ENCODE assay signal across 8 cellular contexts in genomic region chr15:50358805-50359204, GRCh38. TPM values are rescaled to one million over a fixed set of nuclear protein-coding genes. Genes with fewer than 3 reads are reported as not detected.
DNase-seq lines count a peak whose midpoint lies in the region; ATAC-seq and TF ChIP-seq lines count a peak whose summit lies in the region.
"Had no signal": no experiment of that assay in that cellular context is flagged by ENCODE, and none has a peak within 500 bp of the region (broad histone marks: within the 10 kb centered on the region; RNA-seq: fewer than 3 reads in every experiment).

No MANE protein-coding gene starts in this region.

- intact Hi-C loops in uterus (cut with DNase I; ENCODE audit: low total_unique reads): no loop called here

- TF ChIP-seq POLR2A in uterus (IDR thresholded peaks at IDR 0.05): no peak

- no peaks in the 10 kb centered on the region for H3K4me1 ChIP-seq in uterus

- peak; percentile 44 for DNase-seq in ELF-1 (ENCODE audit: low read depth, low spot score)
- peak; percentile 46 for DNase-seq in HT1080 (ENCODE audit: low read depth)
- DNase-seq in WERI-Rb-1: peak; percentile 30
- peak; percentile 35 for DNase-seq in iPS-NIHi11 (ENCODE audit: low spot score)
- DNase-seq in uterus: no peak
- DNase-seq: activated B cell treated with CpG ODN at 0.5 μM for 24 hours had no signal

- H3K27me3 ChIP-seq in WERI-Rb-1 (ENCODE audit: insufficient read depth, low read depth, severe bottlenecking) (no peaks in the 10 kb centered on the region), uterus (no peaks in the 10 kb centered on the region)

- TF ChIP-seq CTCF in WERI-Rb-1 (IDR thresholded peaks at IDR 0.05; ENCODE audit: low read depth, low read length) (peak; percentile 60), uterus (IDR thresholded peaks at IDR 0.05) (no peak)

- no peak overlapping the region for H3K27ac ChIP-seq in WERI-Rb-1
- no peak overlapping the region for H3K27ac ChIP-seq in uterus

- H3K4me3 ChIP-seq in WERI-Rb-1 (ENCODE audit: low read depth, low read length) (no peak overlapping the region), uterus (no peak overlapping the region)

- no peaks in the 10 kb centered on the region for H3K9me3 ChIP-seq in WERI-Rb-1 (ENCODE audit: severe bottlenecking)
- H3K9me3 ChIP-seq in uterus: no peaks in the 10 kb centered on the region

- peaks cover 76% of the 10 kb centered on the region for H3K36me3 ChIP-seq in WERI-Rb-1
- H3K36me3 ChIP-seq in uterus: no peaks in the 10 kb centered on the region

- no peak for ATAC-seq in HG03097 (IDR thresholded peaks at IDR 0.05; ENCODE audit: low FRiP score, unreplicated experiment)
- no peak for ATAC-seq in HG03039 (IDR thresholded peaks at IDR 0.05; ENCODE audit: unreplicated experiment)

RNA-seq across cellular contexts. Expression of gene GABPB1, which starts 3.8 kb away (rescaled TPM):
- total RNA-seq in HT1080 (2014; rRNA removed; shearing (Covaris generic)): 55.7 and 56.0 TPM in 2 replicates
- polyA plus RNA-seq in HT1080 (2015; cell fraction: cytosol; rRNA removed): 38.1 TPM in 2 replicates
- polyA plus RNA-seq in HT1080 (2015; cell fraction: nucleus; rRNA removed): 35.5 and 41.1 TPM in 2 replicates
- total RNA-seq in uterus: 10 to 100 TPM; 21.2 to 58.1 (median 34.0) TPM

Comparison
In these comparisons a context has a peak if more than half of its experiments do, and no peak if none do; other contexts are left out.
1. DNase-seq: peak in ELF-1 (single experiment), HT1080 (single experiment), WERI-Rb-1 (single experiment) and iPS-NIHi11 (single experiment); none in uterus (0 of 2).